8 cellular contexts compared by ENCODE assay signal in genomic region chr15:99106417-99107220, GRCh38. TPM values are rescaled to one million over a fixed set of nuclear protein-coding genes. Genes with fewer than 3 reads are reported as not detected.
DNase-seq lines count a peak whose midpoint lies in the region; ATAC-seq and TF ChIP-seq lines count a peak whose summit lies in the region.

No MANE protein-coding gene starts in this region.

- TF ChIP-seq POLR2A in esophagus muscularis mucosa (IDR thresholded peaks at IDR 0.05; ENCODE audit: low read depth) = peak; percentile 7

- TF ChIP-seq CTCF in BE2C (IDR thresholded peaks at IDR 0.05; ENCODE audit: low read depth, low read length) (no peak), OCI-LY7 (conservative IDR thresholded peaks at IDR 0.05; ENCODE audit: low read length) (no peak), esophagus muscularis mucosa (IDR thresholded peaks at IDR 0.05) (peak in 1 of 3 experiments; percentile 8)

- WGBS in esophagus muscularis mucosa = 24% methylated on average over 15 of the region's 15 CpGs

- H3K36me3 Mint-ChIP-seq in natural killer cell treated with Interleukin-12 subunit alpha and Interleukin-12 subunit beta and Interleukin-15 and Interleukin-18, amount 100 ng/mL, for 72 hours = no peaks in the 10 kb centered on the region

- POLR2A ChIA-PET in OCI-LY7 (lab: Charles Lee) = interaction anchor here (0.5 kb wide), 1 partner anchor 529 kb away, joined by 9 read pairs; no protein-coding TSS in a partner anchor

- H3K79me2 ChIP-seq in OCI-LY7 (ENCODE audit: insufficient read depth, low read depth, low read length) = no peaks in the 10 kb centered on the region

- CTCF ChIA-PET in OCI-LY7 (lab: Charles Lee; ENCODE audit: unreplicated experiment) = no interaction called here

- no peaks in the 10 kb centered on the region for H3K9me3 ChIP-seq in BE2C
- no peaks in the 10 kb centered on the region for H3K9me3 ChIP-seq in OCI-LY7 (ENCODE audit: low read length)
- no peaks in the 10 kb centered on the region for H3K9me3 ChIP-seq in esophagus muscularis mucosa

- H3K4me3 ChIP-seq in BE2C (ENCODE audit: low read depth, low read length) (peak overlapping the region; percentile 52), OCI-LY7 (ENCODE audit: low read depth, low read length, poor library complexity, severe bottlenecking) (no peak overlapping the region), esophagus muscularis mucosa (peak overlapping the region; percentile 77 to 91 (median 88))

- H3K4me3 Mint-ChIP-seq in natural killer cell treated with Interleukin-12 subunit alpha and Interleukin-12 subunit beta and Interleukin-15 and Interleukin-18, amount 100 ng/mL, for 72 hours = peak overlapping the region; percentile 25

- H3K4me2 ChIP-seq in OCI-LY7 (ENCODE audit: low read length) = no peak overlapping the region

- H4K20me1 ChIP-seq in OCI-LY7 (ENCODE audit: insufficient read depth, low read length) = no peaks in the 10 kb centered on the region

- peak overlapping the region; percentile 86; the same call in 1 of the 2 replicates for H2AFZ ChIP-seq in OCI-LY7 (ENCODE audit: low read length)

- H3K36me3 ChIP-seq in BE2C (peaks cover 4% of the 10 kb centered on the region), OCI-LY7 (ENCODE audit: insufficient read depth, low read length) (no peaks in the 10 kb centered on the region), esophagus muscularis mucosa (peaks cover 0 to 40% (median 9%) of the 10 kb centered on the region in 4 donors)

- peaks cover 28 to 31% of the 10 kb centered on the region in 2 donors for H3K27me3 Mint-ChIP-seq in natural killer cell treated with Interleukin-12 subunit alpha and Interleukin-12 subunit beta and Interleukin-15 and Interleukin-18, amount 100 ng/mL, for 72 hours

- H3K9me2 ChIP-seq in OCI-LY7 (ENCODE audit: insufficient read depth, low read length) = no peaks in the 10 kb centered on the region

- H3K27me3 ChIP-seq in BE2C = no peaks in the 10 kb centered on the region
- no peaks in the 10 kb centered on the region for H3K27me3 ChIP-seq in esophagus muscularis mucosa

- no peaks in the 10 kb centered on the region for H3K9me3 Mint-ChIP-seq in natural killer cell treated with Interleukin-12 subunit alpha and Interleukin-12 subunit beta and Interleukin-15 and Interleukin-18, amount 100 ng/mL, for 72 hours

- H3K4me1 ChIP-seq in BE2C (no peaks in the 10 kb centered on the region), OCI-LY7 (ENCODE audit: insufficient read depth, low read length, poor library complexity, severe bottlenecking) (peaks cover 7% of the 10 kb centered on the region), esophagus muscularis mucosa (peaks cover 25 to 61% (median 52%) of the 10 kb centered on the region in 4 donors)

- intact Hi-C loops in OCI-LY7 (cut with micrococcal nuclease; ENCODE audit: unreplicated experiment) = no loop called here
- intact Hi-C loops in esophagus muscularis mucosa (cut with DNase I) = no loop called here

- H3K27ac ChIP-seq in OCI-LY7 (ENCODE audit: low read depth, low read length, poor library complexity, severe bottlenecking) (no peak overlapping the region), esophagus muscularis mucosa (replicated peaks in 1 of 4) (peak overlapping the region; percentile 97 to 98 (median 98))

- no peak for ATAC-seq in natural killer cell treated with Interleukin-12 subunit alpha and Interleukin-12 subunit beta and Interleukin-15 and Interleukin-18, amount 100 ng/mL, for 72 hours
- no peak for ATAC-seq in GM21367 (IDR thresholded peaks at IDR 0.05; ENCODE audit: unreplicated experiment)

- DNase-seq in BE2C (no peak), OCI-LY7 (ENCODE audit: low spot score) (no peak), esophagus muscularis mucosa (ENCODE audit: extremely low spot score) (no peak), putamen (ENCODE audit: low spot score) (no peak), kidney glomerular epithelial cell (lab: John Stamatoyannopoulos, UW) (no peak), NCI-H69 (lab: John Stamatoyannopoulos, UW) (no peak)
- DNase-seq in natural killer cell treated with Interleukin-12 subunit alpha and Interleukin-12 subunit beta and Interleukin-15 and Interleukin-18, amount 100 ng/mL, for 72 hours (ENCODE audit: low spot score) = no peak

- peak; percentile 91 for TF ChIP-seq EP300 in esophagus muscularis mucosa (IDR thresholded peaks at IDR 0.05)

- H3K27ac Mint-ChIP-seq in natural killer cell treated with Interleukin-12 subunit alpha and Interleukin-12 subunit beta and Interleukin-15 and Interleukin-18, amount 100 ng/mL, for 72 hours = no peak overlapping the region

- no TSS peak for BruUV-seq in OCI-LY7 (replicated peaks; lab: Mats Ljungman, UMichigan)

- H3K4me1 Mint-ChIP-seq in natural killer cell treated with Interleukin-12 subunit alpha and Interleukin-12 subunit beta and Interleukin-15 and Interleukin-18, amount 100 ng/mL, for 72 hours (ENCODE audit: low read depth in 2 of 2) = peaks cover 0 to 7% of the 10 kb centered on the region in 2 donors

RNA-seq across cellular contexts. Expression of gene SYNM, which starts 1.7 kb away (rescaled TPM):
- polyA plus RNA-seq in BE2C (2012; ENCODE audit: insufficient read depth, insufficient read length, low read depth) = 11.4 TPM
- 0.41 and 0.49 TPM in 2 replicates for total RNA-seq in OCI-LY7 (2014; rRNA removed; shearing (Covaris generic))
- total RNA-seq in OCI-LY7 (2022) (0.08 TPM in 1 of 2 replicates, not detected in the other), esophagus muscularis mucosa (1,000 to 10,000 TPM; 1,866 to 2,563 (median 2,454) TPM)
- total RNA-seq in natural killer cell treated with Interleukin-12 subunit alpha and Interleukin-12 subunit beta and Interleukin-15 and Interleukin-18, amount 100 ng/mL, for 72 hours = under 1 TPM; 0.20 to 0.26 TPM

Comparison
In these comparisons a context has a peak if more than half of its experiments do, and no peak if none do; other contexts are left out.
1. RNA of gene SYNM, which starts 1.7 kb away (total RNA-seq): 1,866 to 2,563 TPM in esophagus muscularis mucosa; 0.08 to 0.49 TPM in OCI-LY7 and 0.20 to 0.26 TPM in natural killer cell treated with Interleukin-12 subunit alpha and Interleukin-12 subunit beta and Interleukin-15 and Interleukin-18, amount 100 ng/mL, for 72 hours; every median in the first group is over 1,000 times any median in the second.